ENCODE assay signal across 9 cellular contexts in genomic region chr9:127520941-127521918, GRCh38.
DNase-seq lines count a peak whose midpoint lies in the region; ATAC-seq and TF ChIP-seq lines count a peak whose summit lies in the region.
"Had no signal": no experiment of that assay in that cellular context is flagged by ENCODE, and none has a peak within 500 bp of the region (broad histone marks: within the 10 kb centered on the region; RNA-seq: fewer than 3 reads in every experiment).

No MANE protein-coding gene starts in this region.

- intact Hi-C loops in dorsolateral prefrontal cortex (cut with DNase I), result no loop called here
- intact Hi-C loops in right lobe of liver (cut with DNase I), result no loop called here

- H3K36me3 Mint-ChIP-seq in activated T-cell treated with anti-CD3 and anti-CD28 coated beads, Interleukin-2, amount 50 U/mL, for 72 hours (ENCODE audit: insufficient read depth in 2 of 2), result peaks cover 8 to 10% of the 10 kb centered on the region in 2 donors

- peaks cover 33% of the 10 kb centered on the region for H3K9me3 ChIP-seq in HUES6 (ENCODE audit: control insufficient read depth, insufficient read depth, low read depth, low read length)
- H3K9me3 ChIP-seq in right lobe of liver, result peaks cover 0 to 7% (median 0%) of the 10 kb centered on the region in 4 donors

- TF ChIP-seq CTCF in dorsolateral prefrontal cortex (IDR thresholded peaks at IDR 0.05 in 54 of 56, conservative IDR thresholded peaks at IDR 0.05 in 2 of 56; ENCODE audit: low read depth in 1 of 56, partially characterized antibody in 56 of 56) (no peak), right lobe of liver (IDR thresholded peaks at IDR 0.05) (no peak)

- H3K4me3 ChIP-seq in HUES6 (ENCODE audit: low read depth, low read length), result no peak overlapping the region
- no peak overlapping the region for H3K4me3 ChIP-seq in dorsolateral prefrontal cortex
- no peak overlapping the region for H3K4me3 ChIP-seq in right lobe of liver

- peaks cover 24% of the 10 kb centered on the region for H3K4me1 ChIP-seq in HUES6 (ENCODE audit: control insufficient read depth, insufficient read depth, low read length)
- H3K4me1 ChIP-seq in right lobe of liver, result peaks cover 0 to 5% (median 3%) of the 10 kb centered on the region in 4 donors

- ATAC-seq in right lobe of liver (peak; percentile 60 to 64 (median 60)), GM18870 (IDR thresholded peaks at IDR 0.05; ENCODE audit: unreplicated experiment) (no peak), GM18505 (IDR thresholded peaks at IDR 0.05; ENCODE audit: unreplicated experiment) (no peak)
- no peak for ATAC-seq in activated T-cell treated with anti-CD3 and anti-CD28 coated beads, Interleukin-2, amount 50 U/mL, for 72 hours (replicated peaks in 1 of 2)

- H3K9ac ChIP-seq in HUES6 (ENCODE audit: low read length), result peak overlapping the region; percentile 39

- no peaks in the 10 kb centered on the region for H3K27me3 Mint-ChIP-seq in activated T-cell treated with anti-CD3 and anti-CD28 coated beads, Interleukin-2, amount 50 U/mL, for 72 hours (ENCODE audit: low read depth)
- H3K27me3 Mint-ChIP-seq: activated naive CD4-positive, alpha-beta T cell treated with anti-CD3 and anti-CD28 coated beads, Interleukin-2, amount 50 U/mL, for 24 hours had no signal

- DNase-seq in dorsolateral prefrontal cortex (no peak), right lobe of liver (peak in 2 of 3 donors; percentile 47 to 57), NCI-H2171 treated with DMSO at 0.1 percent for 48 hours (lab: John Stamatoyannopoulos, UW) (no peak)
- DNase-seq in activated T-cell treated with anti-CD3 and anti-CD28 coated beads, Interleukin-2, amount 50 U/mL, for 72 hours, result no peak

- no peak overlapping the region for H3K27ac Mint-ChIP-seq in activated T-cell treated with anti-CD3 and anti-CD28 coated beads, Interleukin-2, amount 50 U/mL, for 72 hours
- H3K27ac Mint-ChIP-seq: activated naive CD4-positive, alpha-beta T cell treated with anti-CD3 and anti-CD28 coated beads, Interleukin-2, amount 50 U/mL, for 24 hours had no signal

- H3K27me3 ChIP-seq in HUES6 (ENCODE audit: control insufficient read depth, insufficient read depth, low read length) (no peaks in the 10 kb centered on the region), dorsolateral prefrontal cortex (no peaks in the 10 kb centered on the region), right lobe of liver (no peaks in the 10 kb centered on the region)

- H3K27ac ChIP-seq in HUES6 (ENCODE audit: low read depth, low read length) (peak overlapping the region; percentile 88; the same call in 1 of the 2 replicates), dorsolateral prefrontal cortex (peak overlapping the region in 46 of 59 donors; percentile 12 to 82 (median 60)), right lobe of liver (peak overlapping the region; percentile 57 to 83 (median 57)), temporal lobe (ENCODE audit: low read depth, low read length) (peak overlapping the region; percentile 64)

- H3K4me1 Mint-ChIP-seq in activated T-cell treated with anti-CD3 and anti-CD28 coated beads, Interleukin-2, amount 50 U/mL, for 72 hours (ENCODE audit: low read depth), result peaks cover 11% of the 10 kb centered on the region
- H3K4me1 Mint-ChIP-seq: activated naive CD4-positive, alpha-beta T cell treated with anti-CD3 and anti-CD28 coated beads, Interleukin-2, amount 50 U/mL, for 24 hours had no signal

- H3K4me3 Mint-ChIP-seq in activated T-cell treated with anti-CD3 and anti-CD28 coated beads, Interleukin-2, amount 50 U/mL, for 72 hours, result no peak overlapping the region
- H3K4me3 Mint-ChIP-seq: activated naive CD4-positive, alpha-beta T cell treated with anti-CD3 and anti-CD28 coated beads, Interleukin-2, amount 50 U/mL, for 24 hours had no signal

- WGBS in right lobe of liver (ENCODE audit: insufficient coverage, low coverage, low lambda C conversion rate, missing lambda C conversion rate), result 75% methylated on average over 5 of the region's 20 CpGs

- TF ChIP-seq POLR2A in right lobe of liver (IDR thresholded peaks at IDR 0.05) (no peak), GM18505 (IDR thresholded peaks at IDR 0.05; ENCODE audit: borderline replicate concordance, extremely low read depth, insufficient read depth, insufficient read length) (no peak)

- H3K9me3 Mint-ChIP-seq in activated T-cell treated with anti-CD3 and anti-CD28 coated beads, Interleukin-2, amount 50 U/mL, for 72 hours, result peaks cover 2 to 12% of the 10 kb centered on the region in 2 donors
- H3K9me3 Mint-ChIP-seq: activated naive CD4-positive, alpha-beta T cell treated with anti-CD3 and anti-CD28 coated beads, Interleukin-2, amount 50 U/mL, for 24 hours had no signal

- H3K36me3 ChIP-seq in HUES6 (ENCODE audit: control insufficient read depth, insufficient read depth, low read length), result peaks cover 61% of the 10 kb centered on the region
- H3K36me3 ChIP-seq in right lobe of liver, result peaks cover 0 to 2% (median 0%) of the 10 kb centered on the region in 4 donors

Comparison
In these comparisons a context has a peak if more than half of its experiments do, and no peak if none do; other contexts are left out.
1. DNase-seq: peak in right lobe of liver (2 of 3); none in dorsolateral prefrontal cortex (0 of 10), NCI-H2171 treated with DMSO at 0.1 percent for 48 hours (single experiment) and activated T-cell treated with anti-CD3 and anti-CD28 coated beads, Interleukin-2, amount 50 U/mL, for 72 hours (0 of 2).
2. ATAC-seq: peak in right lobe of liver (4 of 4); none in activated T-cell treated with anti-CD3 and anti-CD28 coated beads, Interleukin-2, amount 50 U/mL, for 72 hours (0 of 2), GM18870 (single experiment) and GM18505 (single experiment).
3. Peak in every context shown above with its lines, with median percentiles within 50 percentile points of each other: H3K27ac ChIP-seq.